In genomic region chr9:128159784-128160602, GRCh38 we compare ENCODE assay signal across 1 cellular context.
TF ChIP-seq lines count a peak whose summit lies in the region.

BBLN (plus strand) TSS chr9:128160265; CDS start chr9:128160408, 143 bp downstream.

TF ChIP-seq in HepG2, 621 proteins besides CTCF, POLR2A, EP300 and RAD21 (continued from another document and continues in another):
- TF ChIP-seq ZBTB40 (IDR thresholded peaks at IDR 0.05): no peak
- no peak; the same call in 1 of the 2 replicates for TF ChIP-seq ZBTB40 (CRISPR knock-in tag; IDR thresholded peaks at IDR 0.05)
- TF ChIP-seq DMTF1 (CRISPR knock-in tag; IDR thresholded peaks at IDR 0.05): no peak
- no peak for TF ChIP-seq ZNF280D (CRISPR knock-in tag; IDR thresholded peaks at IDR 0.05)
- peak; percentile 44; the same call in 1 of the 2 replicates for TF ChIP-seq POGK (CRISPR knock-in tag; conservative IDR thresholded peaks at IDR 0.05)
- no peak for TF ChIP-seq ZBTB42 (CRISPR knock-in tag; IDR thresholded peaks at IDR 0.05)
- no peak for TF ChIP-seq ZNF546 (CRISPR knock-in tag; conservative IDR thresholded peaks at IDR 0.05)
- TF ChIP-seq MLLT10 (CRISPR knock-in tag; IDR thresholded peaks at IDR 0.05): no peak
- TF ChIP-seq MEIS1 (CRISPR knock-in tag; IDR thresholded peaks at IDR 0.05; ENCODE audit: borderline replicate concordance): no peak
- no peak for TF ChIP-seq ZNF337 (CRISPR knock-in tag; IDR thresholded peaks at IDR 0.05; ENCODE audit: borderline replicate concordance, low read depth)
- peak; percentile 82 for TF ChIP-seq PHF8 (CRISPR knock-in tag; IDR thresholded peaks at IDR 0.05)
- TF ChIP-seq YY1 (IDR thresholded peaks at IDR 0.05; ENCODE audit: insufficient read depth, insufficient replicate concordance, low read depth, low read length): no peak
- peak; percentile 78 for TF ChIP-seq RBFOX2 (IDR thresholded peaks at IDR 0.05; ENCODE audit: low read depth, low read length)
- TF ChIP-seq ARID2 (CRISPR knock-in tag; IDR thresholded peaks at IDR 0.05; ENCODE audit: borderline replicate concordance): no peak
- no peak for TF ChIP-seq ONECUT2 (CRISPR knock-in tag; IDR thresholded peaks at IDR 0.05)
- TF ChIP-seq GZF1 (CRISPR knock-in tag; IDR thresholded peaks at IDR 0.05): no peak
- no peak for TF ChIP-seq NR2F2 (IDR thresholded peaks at IDR 0.05; ENCODE audit: borderline replicate concordance, low read depth)
- no peak for TF ChIP-seq CREB3 (CRISPR knock-in tag; IDR thresholded peaks at IDR 0.05)
- no peak for TF ChIP-seq ZNF7 (CRISPR knock-in tag; IDR thresholded peaks at IDR 0.05)
- TF ChIP-seq SIN3A (IDR thresholded peaks at IDR 0.05; ENCODE audit: borderline replicate concordance, low read depth, low read length): peak; percentile 53; the same call in 1 of the 2 replicates
- no peak for TF ChIP-seq SMARCE1 (IDR thresholded peaks at IDR 0.05; ENCODE audit: borderline replicate concordance)
- TF ChIP-seq ZNF703 (CRISPR knock-in tag; IDR thresholded peaks at IDR 0.05; ENCODE audit: borderline replicate concordance): no peak
- 0 out of 2 replicates have a peak, but pooled peaks have one; percentile 53 for TF ChIP-seq SNAPC4 (CRISPR knock-in tag; IDR thresholded peaks at IDR 0.05)
- no peak for TF ChIP-seq TGIF2 (CRISPR knock-in tag; IDR thresholded peaks at IDR 0.05)
- no peak for TF ChIP-seq ZFP37 (CRISPR knock-in tag; IDR thresholded peaks at IDR 0.05; ENCODE audit: borderline replicate concordance)
- no peak for TF ChIP-seq GTF3A (CRISPR knock-in tag; conservative IDR thresholded peaks at IDR 0.05)
- TF ChIP-seq ZNF431 (CRISPR knock-in tag; IDR thresholded peaks at IDR 0.05; ENCODE audit: borderline replicate concordance, low read depth): no peak
- no peak for TF ChIP-seq NRL (CRISPR knock-in tag; IDR thresholded peaks at IDR 0.05; ENCODE audit: borderline replicate concordance)
- no peak; the same call in 1 of the 2 replicates for TF ChIP-seq ZNF33B (CRISPR knock-in tag; IDR thresholded peaks at IDR 0.05)
- no peak for TF ChIP-seq PREB (CRISPR knock-in tag; IDR thresholded peaks at IDR 0.05)
- TF ChIP-seq NFKBIZ (CRISPR knock-in tag; IDR thresholded peaks at IDR 0.05): no peak
- TF ChIP-seq REL (CRISPR knock-in tag; conservative IDR thresholded peaks at IDR 0.05): no peak
- TF ChIP-seq ZNF160 (CRISPR knock-in tag; IDR thresholded peaks at IDR 0.05): 0 out of 2 replicates have a peak, but pooled peaks have one; percentile 16
